Comparison of ENCODE assay signal across 8 cellular contexts in the genomic region with DNA sequence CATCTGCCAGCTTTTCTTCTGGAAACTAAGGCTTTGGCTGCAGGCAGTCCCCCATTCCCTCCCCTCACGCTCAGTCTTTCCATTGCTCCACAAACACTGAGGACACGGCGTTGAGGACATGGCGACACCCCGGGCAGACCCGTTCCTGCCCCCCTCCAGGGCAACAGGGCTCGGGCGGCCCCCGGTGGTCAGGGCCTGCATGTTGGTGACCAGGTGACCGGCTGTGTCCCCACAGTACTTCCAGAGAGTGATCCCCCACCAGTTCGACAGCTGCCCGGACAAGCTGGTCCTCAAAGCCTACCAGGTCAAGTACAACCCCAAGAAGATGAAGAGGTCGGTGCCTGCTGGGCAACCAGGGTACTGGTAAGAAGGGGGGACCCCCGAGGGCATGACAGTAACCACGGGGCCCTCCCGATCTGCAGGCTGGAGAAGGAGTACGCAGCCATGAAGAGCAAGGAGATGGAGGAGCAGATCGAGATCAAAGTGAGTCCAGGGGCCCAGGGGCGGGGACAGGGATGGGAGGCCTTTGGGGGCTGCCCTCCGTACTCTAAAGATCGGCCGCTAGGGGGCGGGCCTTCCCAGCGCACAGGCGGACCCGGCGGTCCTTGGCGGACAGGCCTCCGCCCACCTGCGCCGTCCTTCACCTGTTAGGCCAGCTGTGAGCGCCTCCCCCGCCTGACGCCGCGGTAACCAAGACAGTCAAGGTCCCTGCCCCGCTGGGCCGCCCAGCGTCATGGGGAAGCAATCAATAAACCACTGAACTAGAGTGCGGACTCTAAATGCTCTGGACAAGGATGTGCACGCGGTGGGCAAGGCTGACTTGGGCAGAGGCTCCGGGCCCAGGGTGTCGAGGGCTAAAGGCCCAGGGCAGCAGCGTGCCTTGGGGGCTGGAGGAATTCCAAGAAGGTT. TPM values are rescaled to one million over a fixed set of nuclear protein-coding genes. Genes with fewer than 3 reads are reported as not detected.
A peak's percentile ranks its signal among the peaks of the same experiment; 100 is the strongest.
DNase-seq lines count a peak whose midpoint lies in the region; ATAC-seq and TF ChIP-seq lines count a peak whose summit lies in the region.

No MANE protein-coding gene starts in this region.

- peak overlapping the region; percentile 47 for H3K27ac ChIP-seq in VCaP

- BruUV-seq in MCF 10A (replicated peaks; lab: Mats Ljungman, UMichigan), result no TSS peak

- CTCF ChIA-PET in MCF 10A (lab: Yijun Ruan, JAX), result interaction anchor here (0.5 to 2.8 kb wide), 37 partner anchors 9 to 744 kb away, joined by 3 to 18 read pairs (median 4); a partner anchor contains a TSS

- POLR2A ChIA-PET in MCF 10A (lab: Yijun Ruan, JAX), result interaction anchor here (1.1 to 1.7 kb wide), 7 partner anchors 15 to 90 kb away, joined by 3 to 10 read pairs (median 4); a partner anchor contains a TSS

- H3K9me3 Mint-ChIP-seq in MCF 10A (ENCODE audit: unreplicated experiment), result no peaks in the 10 kb centered on the region

- peaks cover 8% of the 10 kb centered on the region for H3K4me1 Mint-ChIP-seq in MCF 10A (ENCODE audit: insufficient read depth, unreplicated experiment)

- no peaks in the 10 kb centered on the region for H3K27me3 Mint-ChIP-seq in MCF 10A (ENCODE audit: insufficient read depth, unreplicated experiment)

- H3K4me3 Mint-ChIP-seq in MCF 10A (ENCODE audit: unreplicated experiment), result no peak overlapping the region

- intact Hi-C loops in MCF 10A (cut with micrococcal nuclease), result loop anchor here (5.0 to 10.0 kb wide), 2 partner anchors 49 to 152 kb away; a partner anchor contains a TSS

- H3K36me3 Mint-ChIP-seq in MCF 10A (ENCODE audit: insufficient read depth, unreplicated experiment), result peaks cover 10% of the 10 kb centered on the region

- ATAC-seq in HG02885 (IDR thresholded peaks at IDR 0.05; ENCODE audit: poor library complexity, unreplicated experiment), result no peak

- DNase-seq in SIG-M5 treated with dmso at 0.1 percent for 504 hours (lab: John Stamatoyannopoulos, UW; ENCODE audit: unreplicated experiment) (peak; percentile 51), SIG-M5 (lab: John Stamatoyannopoulos, UW) (no peak), NCI-H2029 treated with DMSO at 0.1 percent for 48 hours (lab: John Stamatoyannopoulos, UW) (peak; percentile 68), MCF 10A (ENCODE audit: unreplicated experiment) (peak; percentile 82), islet precursor cell (peak; percentile 93)
- peak; percentile 37 for DNase-seq in stimulated activated CD4-positive, alpha-beta T cell treated with anti-CD3 and anti-CD28 coated beads, Interleukin-2, amount 100 ng/mL, for 4 hours (ENCODE audit: low read depth)

- no peak overlapping the region for H3K27ac Mint-ChIP-seq in MCF 10A (ENCODE audit: low read depth, unreplicated experiment)

- TF ChIP-seq CTCF in VCaP (conservative IDR thresholded peaks at IDR 0.05) (peak; percentile 85), MCF 10A (IDR thresholded peaks at IDR 0.05; ENCODE audit: unreplicated experiment) (peak; percentile 96)

RNA-seq across cellular contexts. Expression of a gene that starts 21.1 kb away (rescaled TPM):
- total RNA-seq in MCF 10A (2022), result 0.10 and 0.26 TPM in 2 replicates

RNA-seq across cellular contexts. Expression of a gene that starts 23.1 kb away (rescaled TPM):
- 23.6 and 25.7 TPM in 2 replicates for total RNA-seq in MCF 10A (2022)

RNA-seq across cellular contexts. Expression of a gene that starts 35.2 kb away (rescaled TPM):
- total RNA-seq in MCF 10A (2022), result 10.3 and 11.8 TPM in 2 replicates

RNA-seq across cellular contexts. Expression of a gene that starts 50.6 kb away (rescaled TPM):
- 30.5 and 36.3 TPM in 2 replicates for total RNA-seq in MCF 10A (2022)
